25 cellular contexts compared by ENCODE assay signal in the genomic region with DNA sequence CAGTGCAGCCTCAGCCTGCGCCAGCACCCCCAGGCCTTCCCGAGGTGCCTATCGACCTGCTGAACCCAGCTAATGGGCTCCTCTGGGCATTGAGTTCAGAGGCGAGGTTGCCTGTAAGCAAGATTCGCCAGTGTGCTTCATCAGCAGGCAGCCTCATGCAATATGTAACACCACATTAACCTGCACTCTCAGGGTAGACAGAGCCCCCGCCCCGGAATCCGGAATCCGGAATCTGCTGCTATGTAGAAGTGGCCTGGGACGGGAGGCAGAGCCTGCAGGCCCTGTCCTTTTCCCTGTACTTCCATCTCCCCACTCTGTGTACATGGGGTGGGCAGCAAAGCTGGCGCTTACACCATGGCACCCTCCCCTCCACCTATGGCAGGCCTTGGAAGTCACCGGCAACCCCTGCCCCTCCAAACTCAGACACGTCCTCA.
A peak's percentile ranks its signal among the peaks of the same experiment; 100 is the strongest.
DNase-seq lines count a peak whose midpoint lies in the region; ATAC-seq, FAIRE-seq and TF ChIP-seq lines count a peak whose summit lies in the region.
"Had no signal": no experiment of that assay in that cellular context is flagged by ENCODE, and none has a peak within 500 bp of the region (broad histone marks: within the 10 kb centered on the region; RNA-seq: fewer than 3 reads in every experiment).

No MANE protein-coding gene starts in this region.

- H3K27ac Mint-ChIP-seq in activated CD8-positive, alpha-beta T cell treated with anti-CD3 and anti-CD28 coated beads, Interleukin-2, amount 10 ng/mL, durations not matched to agents 7 days and 5 days: no peak overlapping the region
- no peak overlapping the region for H3K27ac Mint-ChIP-seq in activated CD8-positive, alpha-beta T cell treated with anti-CD3 and anti-CD28 coated beads for 36 hours
- H3K27ac Mint-ChIP-seq in CD4-positive, alpha-beta memory T cell: no peak overlapping the region
- H3K27ac Mint-ChIP-seq: CD14-positive monocyte had no signal

- no peak for ATAC-seq in activated CD8-positive, alpha-beta T cell treated with anti-CD3 and anti-CD28 coated beads, Interleukin-2, amount 10 ng/mL, durations not matched to agents 7 days and 5 days
- no peak for ATAC-seq in activated CD8-positive, alpha-beta T cell treated with anti-CD3 and anti-CD28 coated beads for 36 hours
- no peak for ATAC-seq in lower lobe of right lung

- H3K4me1 ChIP-seq in lower lobe of right lung: no peaks in the 10 kb centered on the region
- H3K4me1 ChIP-seq in CD4-positive, alpha-beta memory T cell (ENCODE audit: insufficient read depth, low read length): no peaks in the 10 kb centered on the region
- H3K4me1 ChIP-seq: SJSA1 had no signal

- DNase-seq in activated CD8-positive, alpha-beta T cell treated with anti-CD3 and anti-CD28 coated beads, Interleukin-2, amount 10 ng/mL, durations not matched to agents 7 days and 5 days: peak; percentile 6
- DNase-seq in activated CD8-positive, alpha-beta T cell treated with anti-CD3 and anti-CD28 coated beads for 36 hours: no peak
- peak; percentile 33 for DNase-seq in activated CD8-positive, alpha-beta memory T cell treated with anti-CD3 and anti-CD28 coated beads, Interleukin-2, amount 50 U/mL, for 48 hours
- DNase-seq in lower lobe of right lung (peak; percentile 34), urothelium cell line (ENCODE audit: low spot score) (no peak), DMS53 (lab: John Stamatoyannopoulos, UW) (no peak)
- no peak for DNase-seq in CD4-positive, alpha-beta memory T cell
- DNase-seq: 8988T, ACHN, BE2C, Calu3, DND-41, Kasumi-1, NCI-H1092 treated with DMSO at 0.1 percent for 48 hours, NCI-H146, NCI-H1930, NCI-H446 treated with DMSO at 0.1 percent for 48 hours, NCI-H526, PC-9, Right ventricle myocardium superior had no signal

- no peak overlapping the region for H3K4me3 ChIP-seq in lower lobe of right lung
- no peak overlapping the region for H3K4me3 ChIP-seq in CD4-positive, alpha-beta memory T cell (ENCODE audit: low read length in 2 of 2)
- H3K4me3 ChIP-seq: PC-9, SJSA1 had no signal

- H3K4me1 Mint-ChIP-seq in activated CD8-positive, alpha-beta T cell treated with anti-CD3 and anti-CD28 coated beads, Interleukin-2, amount 10 ng/mL, durations not matched to agents 7 days and 5 days (ENCODE audit: low read depth): peaks cover 14% of the 10 kb centered on the region
- peaks cover 14% of the 10 kb centered on the region for H3K4me1 Mint-ChIP-seq in activated CD8-positive, alpha-beta T cell treated with anti-CD3 and anti-CD28 coated beads for 36 hours (ENCODE audit: low read depth)
- H3K4me1 Mint-ChIP-seq in CD4-positive, alpha-beta memory T cell: peaks cover 0 to 3% (median 1%) of the 10 kb centered on the region in 4 donors

- no peaks in the 10 kb centered on the region for H3K27me3 ChIP-seq in lower lobe of right lung (ENCODE audit: low read depth)
- no peaks in the 10 kb centered on the region for H3K27me3 ChIP-seq in CD4-positive, alpha-beta memory T cell (ENCODE audit: insufficient read depth, low read length)
- H3K27me3 ChIP-seq: BE2C, SJSA1 had no signal

- TF ChIP-seq CTCF in activated CD8-positive, alpha-beta T cell treated with anti-CD3 and anti-CD28 coated beads for 36 hours (IDR thresholded peaks at IDR 0.05): no peak
- TF ChIP-seq CTCF in lower lobe of right lung (IDR thresholded peaks at IDR 0.05): no peak

- H3K36me3 Mint-ChIP-seq in activated CD8-positive, alpha-beta T cell treated with anti-CD3 and anti-CD28 coated beads, Interleukin-2, amount 10 ng/mL, durations not matched to agents 7 days and 5 days (ENCODE audit: low read depth): no peaks in the 10 kb centered on the region
- no peaks in the 10 kb centered on the region for H3K36me3 Mint-ChIP-seq in activated CD8-positive, alpha-beta T cell treated with anti-CD3 and anti-CD28 coated beads for 36 hours (ENCODE audit: low read depth)
- no peaks in the 10 kb centered on the region for H3K36me3 Mint-ChIP-seq in CD4-positive, alpha-beta memory T cell
- H3K36me3 Mint-ChIP-seq: CD14-positive monocyte had no signal

- intact Hi-C loops in activated CD8-positive, alpha-beta T cell treated with anti-CD3 and anti-CD28 coated beads for 36 hours (cut with micrococcal nuclease): no loop called here
- intact Hi-C loops in lower lobe of right lung (cut with DNase I): no loop called here
- intact Hi-C loops in CD4-positive, alpha-beta memory T cell (cut with micrococcal nuclease): no loop called here

- H3K9me3 ChIP-seq in lower lobe of right lung: no peaks in the 10 kb centered on the region
- H3K9me3 ChIP-seq in CD4-positive, alpha-beta memory T cell (ENCODE audit: control insufficient read depth in 1 of 2, low read length in 2 of 2): no peaks in the 10 kb centered on the region
- H3K9me3 ChIP-seq: BE2C, SJSA1 had no signal

- POLR2A ChIA-PET in activated CD8-positive, alpha-beta T cell treated with anti-CD3 and anti-CD28 coated beads, Interleukin-2, amount 10 ng/mL, durations not matched to agents 7 days and 5 days (lab: Charles Lee): no interaction called here
- POLR2A ChIA-PET in activated CD8-positive, alpha-beta T cell treated with anti-CD3 and anti-CD28 coated beads for 36 hours (lab: Charles Lee): no interaction called here
- POLR2A ChIA-PET in CD4-positive, alpha-beta memory T cell (lab: Charles Lee; ENCODE audit: partially characterized antibody): no interaction called here

- peak; percentile 48 for FAIRE-seq in urothelium cell line (lab: Jason Lieb, UNC)
- FAIRE-seq: GM12892, GM19239, H54 had no signal

- H3K27me3 Mint-ChIP-seq in activated CD8-positive, alpha-beta T cell treated with anti-CD3 and anti-CD28 coated beads, Interleukin-2, amount 10 ng/mL, durations not matched to agents 7 days and 5 days (ENCODE audit: low read depth): peaks cover 5% of the 10 kb centered on the region
- H3K27me3 Mint-ChIP-seq in activated CD8-positive, alpha-beta T cell treated with anti-CD3 and anti-CD28 coated beads for 36 hours: no peaks in the 10 kb centered on the region
- H3K27me3 Mint-ChIP-seq in CD4-positive, alpha-beta memory T cell: no peaks in the 10 kb centered on the region

- no peak overlapping the region for H3K4me3 Mint-ChIP-seq in activated CD8-positive, alpha-beta T cell treated with anti-CD3 and anti-CD28 coated beads, Interleukin-2, amount 10 ng/mL, durations not matched to agents 7 days and 5 days
- H3K4me3 Mint-ChIP-seq in activated CD8-positive, alpha-beta T cell treated with anti-CD3 and anti-CD28 coated beads for 36 hours: no peak overlapping the region
- no peak overlapping the region for H3K4me3 Mint-ChIP-seq in CD4-positive, alpha-beta memory T cell
- H3K4me3 Mint-ChIP-seq: CD14-positive monocyte had no signal

- CTCF ChIA-PET in activated CD8-positive, alpha-beta T cell treated with anti-CD3 and anti-CD28 coated beads, Interleukin-2, amount 10 ng/mL, durations not matched to agents 7 days and 5 days (lab: Charles Lee): no interaction called here
- CTCF ChIA-PET in activated CD8-positive, alpha-beta T cell treated with anti-CD3 and anti-CD28 coated beads for 36 hours (lab: Charles Lee): no interaction called here
- CTCF ChIA-PET in CD4-positive, alpha-beta memory T cell (lab: Charles Lee; ENCODE audit: partially characterized antibody): no interaction called here

- no peaks in the 10 kb centered on the region for H3K9me3 Mint-ChIP-seq in activated CD8-positive, alpha-beta T cell treated with anti-CD3 and anti-CD28 coated beads, Interleukin-2, amount 10 ng/mL, durations not matched to agents 7 days and 5 days (ENCODE audit: insufficient read depth)
- no peaks in the 10 kb centered on the region for H3K9me3 Mint-ChIP-seq in activated CD8-positive, alpha-beta T cell treated with anti-CD3 and anti-CD28 coated beads for 36 hours
- no peaks in the 10 kb centered on the region for H3K9me3 Mint-ChIP-seq in CD4-positive, alpha-beta memory T cell
- H3K9me3 Mint-ChIP-seq: CD14-positive monocyte had no signal

- H3K27ac ChIP-seq in lower lobe of right lung: no peak overlapping the region
- no peak overlapping the region for H3K27ac ChIP-seq in CD4-positive, alpha-beta memory T cell (ENCODE audit: low read depth, low read length)
- H3K27ac ChIP-seq: PC-9, SJSA1 had no signal

- no peaks in the 10 kb centered on the region for H3K36me3 ChIP-seq in lower lobe of right lung
- no peaks in the 10 kb centered on the region for H3K36me3 ChIP-seq in CD4-positive, alpha-beta memory T cell (ENCODE audit: insufficient read depth, low read length)
- H3K36me3 ChIP-seq: BE2C, SJSA1 had no signal

Comparison
In these comparisons a context has a peak if more than half of its experiments do, and no peak if none do; other contexts are left out.
1. DNase-seq: peak in activated CD8-positive, alpha-beta T cell treated with anti-CD3 and anti-CD28 coated beads, Interleukin-2, amount 10 ng/mL, durations not matched to agents 7 days and 5 days (single experiment), activated CD8-positive, alpha-beta memory T cell treated with anti-CD3 and anti-CD28 coated beads, Interleukin-2, amount 50 U/mL, for 48 hours (single experiment) and lower lobe of right lung (single experiment); none in activated CD8-positive, alpha-beta T cell treated with anti-CD3 and anti-CD28 coated beads for 36 hours (single experiment), urothelium cell line (single experiment), DMS53 (single experiment) and CD4-positive, alpha-beta memory T cell (0 of 5).